ENCODE assay signal across 9 cellular contexts in genomic region chr9:112020680-112021596, GRCh38.
DNase-seq lines count a peak whose midpoint lies in the region; ATAC-seq, FAIRE-seq and TF ChIP-seq lines count a peak whose summit lies in the region.
"Had no signal": no experiment of that assay in that cellular context is flagged by ENCODE, and none has a peak within 500 bp of the region (broad histone marks: within the 10 kb centered on the region; RNA-seq: fewer than 3 reads in every experiment).

No MANE protein-coding gene starts in this region.

- H3F3A ChIP-seq in PC-3 (ENCODE audit: low read length, unreplicated experiment), result no peaks in the 10 kb centered on the region

- no peaks in the 10 kb centered on the region for H3K36me3 ChIP-seq in PC-3 (ENCODE audit: low read depth, low read length)
- H3K36me3 ChIP-seq: heart right ventricle had no signal

- H3K9me3 Mint-ChIP-seq in activated CD8-positive, alpha-beta memory T cell treated with anti-CD3 and anti-CD28 coated beads, Interleukin-2, amount 10 ng/mL, durations not matched to agents 7 days and 5 days (ENCODE audit: low read depth), result no peaks in the 10 kb centered on the region

- H3K9me2 ChIP-seq in PC-3 (replicated peaks; ENCODE audit: low read length), result no peaks in the 10 kb centered on the region

- TF ChIP-seq CTCF in PC-3 (conservative IDR thresholded peaks at IDR 0.05; ENCODE audit: low read depth, low read length), result no peak

- POLR2A ChIA-PET in PC-3 (lab: Charles Lee; ENCODE audit: unreplicated experiment), result no interaction called here

- peaks cover 6% of the 10 kb centered on the region for H3K36me3 Mint-ChIP-seq in activated CD8-positive, alpha-beta memory T cell treated with anti-CD3 and anti-CD28 coated beads, Interleukin-2, amount 10 ng/mL, durations not matched to agents 7 days and 5 days

- H2AFZ ChIP-seq in PC-3 (ENCODE audit: low read length), result no peak overlapping the region

- BruUV-seq in PC-3 (replicated peaks; lab: Mats Ljungman, UMichigan), result no TSS peak

- H4K20me1 ChIP-seq in PC-3 (ENCODE audit: low read length), result no peaks in the 10 kb centered on the region

- peaks cover 23% of the 10 kb centered on the region for H3K4me1 ChIP-seq in PC-3 (ENCODE audit: insufficient read depth, low read length)

- DNase-seq in GM03348 (ENCODE audit: low spot score), result peak; percentile 52
- peak; percentile 89 for DNase-seq in PC-3
- no peak for DNase-seq in activated CD8-positive, alpha-beta memory T cell treated with anti-CD3 and anti-CD28 coated beads, Interleukin-2, amount 10 ng/mL, durations not matched to agents 7 days and 5 days
- DNase-seq in left ventricle myocardium superior, result no peak
- no peak for DNase-seq in NCI-H82 treated with DMSO at 0.1 percent for 48 hours (lab: John Stamatoyannopoulos, UW; ENCODE audit: unreplicated experiment)
- DNase-seq in HuH-7.5 (ENCODE audit: low spot score), result no peak
- DNase-seq: heart right ventricle had no signal

- no peaks in the 10 kb centered on the region for H3K27me3 ChIP-seq in PC-3 (ENCODE audit: low read length)
- H3K27me3 ChIP-seq: heart right ventricle had no signal

- no peaks in the 10 kb centered on the region for H3K9me3 ChIP-seq in PC-3 (ENCODE audit: low read length)
- H3K9me3 ChIP-seq: heart right ventricle had no signal

- H3K4me3 Mint-ChIP-seq in activated CD8-positive, alpha-beta memory T cell treated with anti-CD3 and anti-CD28 coated beads, Interleukin-2, amount 10 ng/mL, durations not matched to agents 7 days and 5 days, result no peak overlapping the region

- CTCF ChIA-PET in PC-3 (lab: Charles Lee), result interaction anchor here (0.8 kb wide), 1 partner anchor 16 kb away, joined by 3 read pairs; no protein-coding TSS in a partner anchor
- CTCF ChIA-PET in activated CD8-positive, alpha-beta memory T cell treated with anti-CD3 and anti-CD28 coated beads, Interleukin-2, amount 10 ng/mL, durations not matched to agents 7 days and 5 days (lab: Charles Lee), result interaction anchor here (1.1 kb wide), 1 partner anchor 9 kb away, joined by 8 read pairs; no protein-coding TSS in a partner anchor

- no peak overlapping the region for H3K4me3 ChIP-seq in PC-3 (ENCODE audit: low read length)
- H3K4me3 ChIP-seq: heart right ventricle had no signal

- peaks cover 46% of the 10 kb centered on the region for H3K27me3 Mint-ChIP-seq in activated CD8-positive, alpha-beta memory T cell treated with anti-CD3 and anti-CD28 coated beads, Interleukin-2, amount 10 ng/mL, durations not matched to agents 7 days and 5 days

- H3K4me2 ChIP-seq in PC-3 (ENCODE audit: low read length), result peak overlapping the region; percentile 42

- no peaks in the 10 kb centered on the region for H3K79me2 ChIP-seq in PC-3 (ENCODE audit: low read length)

- intact Hi-C loops in PC-3 (cut with micrococcal nuclease), result loop anchor here (2.0 to 5.0 kb wide), 3 partner anchors 46 to 194 kb away; partner anchors contain the start of gene UGCG
- intact Hi-C loops in left ventricle myocardium superior (cut with micrococcal nuclease), result no loop called here

- peak overlapping the region; percentile 95 for H3K27ac ChIP-seq in PC-3 (ENCODE audit: low read length)

- H3K4me1 Mint-ChIP-seq in activated CD8-positive, alpha-beta memory T cell treated with anti-CD3 and anti-CD28 coated beads, Interleukin-2, amount 10 ng/mL, durations not matched to agents 7 days and 5 days, result peaks cover 11% of the 10 kb centered on the region

- peak; percentile 30 for FAIRE-seq in islet of Langerhans (lab: Jason Lieb, UNC)

- H3K27ac Mint-ChIP-seq in activated CD8-positive, alpha-beta memory T cell treated with anti-CD3 and anti-CD28 coated beads, Interleukin-2, amount 10 ng/mL, durations not matched to agents 7 days and 5 days, result no peak overlapping the region

- peak overlapping the region; percentile 72 for H3K9ac ChIP-seq in PC-3 (ENCODE audit: low read length)

- ATAC-seq in GM21737 (IDR thresholded peaks at IDR 0.05; ENCODE audit: unreplicated experiment), result peak; percentile 74
- peak; percentile 90 for ATAC-seq in PC-3
- ATAC-seq in activated CD8-positive, alpha-beta memory T cell treated with anti-CD3 and anti-CD28 coated beads, Interleukin-2, amount 10 ng/mL, durations not matched to agents 7 days and 5 days, result no peak
- no peak for ATAC-seq in left ventricle myocardium superior
- ATAC-seq: heart right ventricle had no signal

Comparison
In these comparisons a context has a peak if more than half of its experiments do, and no peak if none do; other contexts are left out.
1. DNase-seq: peak in GM03348 (single experiment) and PC-3 (single experiment); none in activated CD8-positive, alpha-beta memory T cell treated with anti-CD3 and anti-CD28 coated beads, Interleukin-2, amount 10 ng/mL, durations not matched to agents 7 days and 5 days (single experiment), left ventricle myocardium superior (single experiment), NCI-H82 treated with DMSO at 0.1 percent for 48 hours (single experiment) and HuH-7.5 (single experiment).
2. ATAC-seq: peak in GM21737 (single experiment) and PC-3 (single experiment); none in activated CD8-positive, alpha-beta memory T cell treated with anti-CD3 and anti-CD28 coated beads, Interleukin-2, amount 10 ng/mL, durations not matched to agents 7 days and 5 days (single experiment) and left ventricle myocardium superior (single experiment).